Comparison of ENCODE assay signal across 1 cellular context in the genomic region with DNA sequence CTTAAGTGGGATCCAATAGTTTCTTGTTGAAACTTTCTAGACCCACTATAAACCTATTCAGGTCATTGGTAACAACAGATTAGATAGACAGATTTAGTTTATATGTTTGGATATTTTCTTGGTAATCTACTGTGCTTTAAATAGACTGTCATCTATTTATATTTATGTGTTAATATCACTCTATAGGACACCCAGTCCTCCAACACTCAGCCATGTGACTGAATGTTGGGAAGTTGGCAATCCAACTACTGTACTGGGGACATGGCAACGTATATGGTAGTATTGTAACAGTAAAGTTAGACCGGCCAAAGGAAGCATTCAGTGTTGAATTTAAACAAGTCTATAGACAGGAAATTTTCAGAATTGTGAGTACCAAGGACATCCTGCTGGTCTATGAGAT.
TF ChIP-seq lines count a peak whose summit lies in the region.

No MANE protein-coding gene starts in this region.

TF ChIP-seq in IMR-90, 13 proteins besides CTCF, POLR2A, EP300 and RAD21:
- TF ChIP-seq MAZ (IDR thresholded peaks at IDR 0.05; ENCODE audit: borderline replicate concordance, low read depth, low read length): no peak
- no peak for TF ChIP-seq RFX5 (IDR thresholded peaks at IDR 0.05; ENCODE audit: low read depth, low read length)
- TF ChIP-seq BHLHE40 (IDR thresholded peaks at IDR 0.05; ENCODE audit: low read depth, low read length): no peak
- no peak for TF ChIP-seq NFE2L2 (IDR thresholded peaks at IDR 0.05; ENCODE audit: low read depth, low read length)
- TF ChIP-seq MAFK (IDR thresholded peaks at IDR 0.05; ENCODE audit: low read depth, low read length): no peak
- no peak for TF ChIP-seq SMC3 (IDR thresholded peaks at IDR 0.05; ENCODE audit: low read depth, low read length)
- TF ChIP-seq CEBPB (IDR thresholded peaks at IDR 0.05; ENCODE audit: low read depth, low read length): no peak
- TF ChIP-seq RCOR1 (IDR thresholded peaks at IDR 0.05; ENCODE audit: insufficient replicate concordance, low read length): no peak
- TF ChIP-seq, protein P1, sequence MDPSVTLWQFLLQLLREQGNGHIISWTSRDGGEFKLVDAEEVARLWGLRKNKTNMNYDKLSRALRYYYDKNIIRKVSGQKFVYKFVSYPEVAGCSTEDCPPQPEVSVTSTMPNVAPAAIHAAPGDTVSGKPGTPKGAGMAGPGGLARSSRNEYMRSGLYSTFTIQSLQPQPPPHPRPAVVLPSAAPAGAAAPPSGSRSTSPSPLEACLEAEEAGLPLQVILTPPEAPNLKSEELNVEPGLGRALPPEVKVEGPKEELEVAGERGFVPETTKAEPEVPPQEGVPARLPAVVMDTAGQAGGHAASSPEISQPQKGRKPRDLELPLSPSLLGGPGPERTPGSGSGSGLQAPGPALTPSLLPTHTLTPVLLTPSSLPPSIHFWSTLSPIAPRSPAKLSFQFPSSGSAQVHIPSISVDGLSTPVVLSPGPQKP (IDR thresholded peaks at IDR 0.05; ENCODE audit: borderline replicate concordance, low read depth, low read length): no peak
- TF ChIP-seq FOS (IDR thresholded peaks at IDR 0.05; ENCODE audit: low read depth, low read length): no peak
